ENCODE assay signal across 8 cellular contexts in genomic region chr22:41532908-41533825, GRCh38. TPM values are rescaled to one million over a fixed set of nuclear protein-coding genes. Genes with fewer than 3 reads are reported as not detected.
DNase-seq lines count a peak whose midpoint lies in the region; ATAC-seq and TF ChIP-seq lines count a peak whose summit lies in the region.

No MANE protein-coding gene starts in this region.

- CTCF ChIA-PET in SK-N-SH (lab: Yijun Ruan, JAX) = interaction anchor here (0.8 to 1.9 kb wide), 10 partner anchors 8 to 151 kb away, joined by 3 to 11 read pairs (median 3); partner anchors contain the start of gene POLR3H

- H3K27me3 ChIP-seq in CD4-positive, CD25-positive, alpha-beta regulatory T cell (ENCODE audit: control insufficient read depth, insufficient read depth, low read length) = no peaks in the 10 kb centered on the region
- no peaks in the 10 kb centered on the region for H3K27me3 ChIP-seq in SK-N-SH (ENCODE audit: insufficient read depth)
- H3K27me3 ChIP-seq in rectal smooth muscle tissue (ENCODE audit: control insufficient read depth, insufficient read depth, low read length) = no peaks in the 10 kb centered on the region

- H3K4me1 Mint-ChIP-seq in CD4-positive, CD25-positive, alpha-beta regulatory T cell = peaks cover 0 to 4% (median 1%) of the 10 kb centered on the region in 4 donors

- H3K27ac Mint-ChIP-seq in CD4-positive, CD25-positive, alpha-beta regulatory T cell = peak overlapping the region in 1 of 3 donors; percentile 25
- H3K27ac Mint-ChIP-seq in activated naive CD4-positive, alpha-beta T cell treated with anti-CD3 and anti-CD28 coated beads, Interleukin-2, amount 50 U/mL, for 72 hours = peak overlapping the region; percentile 40 to 87

- H3K4me3 ChIP-seq in CD4-positive, CD25-positive, alpha-beta regulatory T cell (ENCODE audit: low read depth, low read length) = no peak overlapping the region
- H3K4me3 ChIP-seq in SK-N-SH (ENCODE audit: low read depth in 2 of 2, low read length in 1 of 2) = no peak overlapping the region; a peak in 1 of 4 replicates
- no peak overlapping the region for H3K4me3 ChIP-seq in rectal smooth muscle tissue (ENCODE audit: low read length)

- TF ChIP-seq EP300 in SK-N-SH (IDR thresholded peaks at IDR 0.05; ENCODE audit: borderline replicate concordance in 1 of 2, low read depth in 1 of 2, low read length in 1 of 2) = no peak

- POLR2A ChIA-PET in SK-N-SH (lab: Yijun Ruan, JAX) = no interaction called here

- H3K4me1 ChIP-seq in CD4-positive, CD25-positive, alpha-beta regulatory T cell (ENCODE audit: control insufficient read depth, insufficient read depth, low read length, poor library complexity, severe bottlenecking) = no peaks in the 10 kb centered on the region
- no peaks in the 10 kb centered on the region; a peak in 1 of 4 replicates for H3K4me1 ChIP-seq in SK-N-SH (ENCODE audit: control insufficient read depth in 1 of 2, insufficient read depth in 2 of 2, low read depth in 1 of 2, low read length in 1 of 2)
- H3K4me1 ChIP-seq in rectal smooth muscle tissue (ENCODE audit: control insufficient read depth, insufficient read depth, low read length) = peaks cover 6% of the 10 kb centered on the region

- no peak overlapping the region for H3K4me2 ChIP-seq in SK-N-SH

- 0% methylated on average over 1 of the region's 19 CpGs for WGBS in SK-N-SH (ENCODE audit: low lambda C conversion rate)

- no peaks in the 10 kb centered on the region for H3K9me3 ChIP-seq in CD4-positive, CD25-positive, alpha-beta regulatory T cell (ENCODE audit: control insufficient read depth in 2 of 2, low read length in 2 of 2)
- H3K9me3 ChIP-seq in SK-N-SH = no peaks in the 10 kb centered on the region

- H3K36me3 ChIP-seq in CD4-positive, CD25-positive, alpha-beta regulatory T cell (ENCODE audit: control insufficient read depth, insufficient read depth, low read length) = peaks cover 22% of the 10 kb centered on the region
- H3K36me3 ChIP-seq in SK-N-SH (replicated peaks in 1 of 2; ENCODE audit: control insufficient read depth in 1 of 2, insufficient read depth in 2 of 2, low read length in 1 of 2) (peaks cover 0 to 14% of the 10 kb centered on the region in 2 experiments), rectal smooth muscle tissue (ENCODE audit: control insufficient read depth, insufficient read depth, low read length) (peaks cover 33% of the 10 kb centered on the region)

- peak; percentile 60 to 61 for ATAC-seq in CD4-positive, CD25-positive, alpha-beta regulatory T cell (ENCODE audit: low read depth in 2 of 2)
- peak; percentile 60 for ATAC-seq in HG02798 (IDR thresholded peaks at IDR 0.05; ENCODE audit: poor library complexity, unreplicated experiment)
- ATAC-seq in activated naive CD4-positive, alpha-beta T cell treated with anti-CD3 and anti-CD28 coated beads, Interleukin-2, amount 50 U/mL, for 72 hours = peak; percentile 77 to 85
- peak; percentile 66 for ATAC-seq in Right ventricle myocardium superior (ENCODE audit: poor library complexity)
- no peak for ATAC-seq in GM18907 (IDR thresholded peaks at IDR 0.05; ENCODE audit: unreplicated experiment)
- no peak for ATAC-seq in GM18502 (IDR thresholded peaks at IDR 0.05; ENCODE audit: poor library complexity, unreplicated experiment)

- no peaks in the 10 kb centered on the region for H3K9me2 ChIP-seq in SK-N-SH

- no peaks in the 10 kb centered on the region; the same call in 1 of the 2 replicates for H3K79me2 ChIP-seq in SK-N-SH (ENCODE audit: insufficient read depth)

- no peaks in the 10 kb centered on the region for H3K27me3 Mint-ChIP-seq in CD4-positive, CD25-positive, alpha-beta regulatory T cell

- H3K4me3 Mint-ChIP-seq in CD4-positive, CD25-positive, alpha-beta regulatory T cell = no peak overlapping the region

- H3K9ac ChIP-seq in SK-N-SH = no peak overlapping the region
- H3K9ac ChIP-seq in rectal smooth muscle tissue (ENCODE audit: low read length) = no peak overlapping the region

- H3F3A ChIP-seq in SK-N-SH (replicated peaks; ENCODE audit: insufficient read depth) = no peaks in the 10 kb centered on the region

- H3K9me3 Mint-ChIP-seq in CD4-positive, CD25-positive, alpha-beta regulatory T cell = no peaks in the 10 kb centered on the region
- no peaks in the 10 kb centered on the region for H3K9me3 Mint-ChIP-seq in activated naive CD4-positive, alpha-beta T cell treated with anti-CD3 and anti-CD28 coated beads, Interleukin-2, amount 50 U/mL, for 72 hours

- intact Hi-C loops in Right ventricle myocardium superior (cut with DNase I) = no loop called here

- TF ChIP-seq RAD21 in SK-N-SH (IDR thresholded peaks at IDR 0.05; ENCODE audit: low read length) = peak; percentile 41

- no peak overlapping the region for H3K27ac ChIP-seq in CD4-positive, CD25-positive, alpha-beta regulatory T cell (ENCODE audit: insufficient read depth, low read length, poor library complexity, severe bottlenecking)
- H3K27ac ChIP-seq in SK-N-SH (ENCODE audit: low read depth in 2 of 2, low read length in 1 of 2) = no peak overlapping the region
- H3K27ac ChIP-seq in rectal smooth muscle tissue (ENCODE audit: low read depth, low read length) = peak overlapping the region; percentile 24

- peak; percentile 64 for TF ChIP-seq CTCF in SK-N-SH (IDR thresholded peaks at IDR 0.05)

- DNase-seq in CD4-positive, CD25-positive, alpha-beta regulatory T cell = peak; percentile 50 to 68 (median 52)
- DNase-seq in SK-N-SH (peak; percentile 71), Right ventricle myocardium superior (peak; percentile 88)
- peak in 1 of 2 donors; percentile 78 for DNase-seq in activated naive CD4-positive, alpha-beta T cell treated with anti-CD3 and anti-CD28 coated beads, Interleukin-2, amount 50 U/mL, for 72 hours (ENCODE audit: low spot score in 2 of 2)

- H2AFZ ChIP-seq in SK-N-SH (ENCODE audit: low read depth) = no peak overlapping the region

- peaks cover 12% of the 10 kb centered on the region for H3K36me3 Mint-ChIP-seq in CD4-positive, CD25-positive, alpha-beta regulatory T cell
- peaks cover 4 to 7% of the 10 kb centered on the region in 2 donors for H3K36me3 Mint-ChIP-seq in activated naive CD4-positive, alpha-beta T cell treated with anti-CD3 and anti-CD28 coated beads, Interleukin-2, amount 50 U/mL, for 72 hours

- H4K20me1 ChIP-seq in SK-N-SH (ENCODE audit: insufficient read depth) = no peaks in the 10 kb centered on the region

TF ChIP-seq in SK-N-SH, 30 proteins besides CTCF, POLR2A, EP300 and RAD21:
- TF ChIP-seq TCF12 (IDR thresholded peaks at IDR 0.05) = no peak
- no peak for TF ChIP-seq RFX5 (IDR thresholded peaks at IDR 0.05; ENCODE audit: low read length)
- TF ChIP-seq SMC3 (IDR thresholded peaks at IDR 0.05; ENCODE audit: low read depth, low read length) = peak; percentile 27; the same call in 1 of the 2 replicates
- no peak for TF ChIP-seq MXI1 (IDR thresholded peaks at IDR 0.05; ENCODE audit: low read depth, low read length)
TF ChIP-seq in SK-N-SH: peak in this region for 1.

RNA-seq across cellular contexts. Expression of gene POLR3H, which starts 11.1 kb away (rescaled TPM):
- 15.2 TPM for total RNA-seq in CD4-positive, CD25-positive, alpha-beta regulatory T cell
- 10 to 100 TPM; 12.1 to 21.3 (median 16.9) TPM for polyA plus RNA-seq in CD4-positive, CD25-positive, alpha-beta regulatory T cell
- 22.9 and 25.8 TPM in 2 replicates for polyA plus RNA-seq in SK-N-SH (2012; rRNA removed)
- polyA plus RNA-seq in SK-N-SH (2012; cell fraction: cytosol; rRNA removed) = 17.1 and 22.6 TPM in 2 replicates
- polyA plus RNA-seq in SK-N-SH (2012; cell fraction: nucleus; rRNA removed) = 16.8 and 21.7 TPM in 2 replicates
- total RNA-seq in activated naive CD4-positive, alpha-beta T cell treated with anti-CD3 and anti-CD28 coated beads, Interleukin-2, amount 50 U/mL, for 72 hours = 10 to 100 TPM; 11.2 to 32.7 TPM
- 18.3 TPM for total RNA-seq in Right ventricle myocardium superior

RNA-seq across cellular contexts. Expression of gene CSDC2, which starts 27.6 kb away (rescaled TPM):
- total RNA-seq in CD4-positive, CD25-positive, alpha-beta regulatory T cell = not detected
- polyA plus RNA-seq in CD4-positive, CD25-positive, alpha-beta regulatory T cell = not detected
- polyA plus RNA-seq in SK-N-SH (2012; rRNA removed) = 5.5 and 5.7 TPM in 2 replicates
- polyA plus RNA-seq in SK-N-SH (2012; cell fraction: cytosol; rRNA removed) = 2.0 and 3.4 TPM in 2 replicates
- 11.8 and 13.9 TPM in 2 replicates for polyA plus RNA-seq in SK-N-SH (2012; cell fraction: nucleus; rRNA removed)
- not detected for total RNA-seq in activated naive CD4-positive, alpha-beta T cell treated with anti-CD3 and anti-CD28 coated beads, Interleukin-2, amount 50 U/mL, for 72 hours
- 252 TPM for total RNA-seq in Right ventricle myocardium superior

RNA-seq across cellular contexts. Expression of gene PMM1, which starts 56.5 kb away (rescaled TPM):
- 37.4 TPM for total RNA-seq in CD4-positive, CD25-positive, alpha-beta regulatory T cell
- 10 to 100 TPM; 41.8 to 56.0 (median 49.3) TPM for polyA plus RNA-seq in CD4-positive, CD25-positive, alpha-beta regulatory T cell
- polyA plus RNA-seq in SK-N-SH (2012; rRNA removed) = 44.3 and 46.4 TPM in 2 replicates
- polyA plus RNA-seq in SK-N-SH (2012; cell fraction: cytosol; rRNA removed) = 29.1 and 34.9 TPM in 2 replicates
- polyA plus RNA-seq in SK-N-SH (2012; cell fraction: nucleus; rRNA removed) = 79.8 and 109 TPM in 2 replicates
- 10 to 100 TPM; 43.4 to 49.9 TPM for total RNA-seq in activated naive CD4-positive, alpha-beta T cell treated with anti-CD3 and anti-CD28 coated beads, Interleukin-2, amount 50 U/mL, for 72 hours
- total RNA-seq in Right ventricle myocardium superior = 13.9 TPM

Comparison
In these comparisons a context has a peak if more than half of its experiments do, and no peak if none do; other contexts are left out.
1. ATAC-seq: peak in CD4-positive, CD25-positive, alpha-beta regulatory T cell (2 of 2), HG02798 (single experiment), activated naive CD4-positive, alpha-beta T cell treated with anti-CD3 and anti-CD28 coated beads, Interleukin-2, amount 50 U/mL, for 72 hours (2 of 2) and Right ventricle myocardium superior (single experiment); none in GM18907 (single experiment) and GM18502 (single experiment).
2. RNA of gene CSDC2, which starts 27.6 kb away (total RNA-seq): 252 TPM in Right ventricle myocardium superior (single experiment); not detected in CD4-positive, CD25-positive, alpha-beta regulatory T cell (single experiment) and not detected in activated naive CD4-positive, alpha-beta T cell treated with anti-CD3 and anti-CD28 coated beads, Interleukin-2, amount 50 U/mL, for 72 hours; every median in the first group is over 100 times any median in the second.